In genomic region chr2:50535971-50536759, GRCh38 we compare ENCODE assay signal across 9 cellular contexts.
DNase-seq lines count a peak whose midpoint lies in the region; ATAC-seq and TF ChIP-seq lines count a peak whose summit lies in the region.
"Had no signal": no experiment of that assay in that cellular context is flagged by ENCODE, and none has a peak within 500 bp of the region (broad histone marks: within the 10 kb centered on the region; RNA-seq: fewer than 3 reads in every experiment).

No MANE protein-coding gene starts in this region.

- H3K27ac ChIP-seq in esophagus squamous epithelium, result no peak overlapping the region
- no peak overlapping the region for H3K27ac ChIP-seq in CD4-positive, alpha-beta memory T cell (ENCODE audit: low read depth, low read length)

- H3K27ac Mint-ChIP-seq in CD4-positive, alpha-beta memory T cell, result no peak overlapping the region

- intact Hi-C loops in esophagus squamous epithelium (cut with DNase I), result no loop called here
- intact Hi-C loops in CD4-positive, alpha-beta memory T cell (cut with micrococcal nuclease), result no loop called here

- peak overlapping the region; percentile 61 for H3K9ac ChIP-seq in endocrine pancreas (ENCODE audit: control insufficient read depth, insufficient read depth, low read length)

- H3K27me3 Mint-ChIP-seq in CD4-positive, alpha-beta memory T cell, result no peaks in the 10 kb centered on the region

- no peak for TF ChIP-seq POLR2A in esophagus squamous epithelium (IDR thresholded peaks at IDR 0.05)

- peak; percentile 51 for ATAC-seq in HG02571 (IDR thresholded peaks at IDR 0.05; ENCODE audit: unreplicated experiment)
- ATAC-seq in GM21529 (IDR thresholded peaks at IDR 0.05; ENCODE audit: unreplicated experiment), result no peak
- ATAC-seq: K562 had no signal

- WGBS in esophagus squamous epithelium, 2 donors, result 28 to 34% methylated on average over 11 of the region's 11 CpGs

- no peak overlapping the region for H3K4me3 Mint-ChIP-seq in CD4-positive, alpha-beta memory T cell

- peak; percentile 71 for TF ChIP-seq CTCF in retinal pigment epithelial cell (conservative IDR thresholded peaks at IDR 0.05; ENCODE audit: low read depth, low read length)
- peak in 3 of 6 experiments; percentile 49 to 73 (median 55) for TF ChIP-seq CTCF in esophagus squamous epithelium (IDR thresholded peaks at IDR 0.05)

- H3K4me3 ChIP-seq in endocrine pancreas (ENCODE audit: control insufficient read depth, insufficient read depth, low read length) (peak overlapping the region; percentile 76), retinal pigment epithelial cell (ENCODE audit: low read length) (no peak overlapping the region), esophagus squamous epithelium (no peak overlapping the region)
- no peak overlapping the region for H3K4me3 ChIP-seq in CD4-positive, alpha-beta memory T cell (ENCODE audit: low read length in 2 of 2)
- H3K4me3 ChIP-seq: K562 had no signal

- no peaks in the 10 kb centered on the region for H3K9me3 ChIP-seq in endocrine pancreas (ENCODE audit: control insufficient read depth, low read length)
- H3K9me3 ChIP-seq in esophagus squamous epithelium, result no peaks in the 10 kb centered on the region
- H3K9me3 ChIP-seq in CD4-positive, alpha-beta memory T cell (ENCODE audit: control insufficient read depth in 1 of 2, low read length in 2 of 2), result no peaks in the 10 kb centered on the region

- POLR2A ChIA-PET in CD4-positive, alpha-beta memory T cell (lab: Charles Lee; ENCODE audit: partially characterized antibody), result no interaction called here

- H3K27me3 ChIP-seq in endocrine pancreas (ENCODE audit: control insufficient read depth, insufficient read depth, low read length) (no peaks in the 10 kb centered on the region), esophagus squamous epithelium (no peaks in the 10 kb centered on the region)
- H3K27me3 ChIP-seq in CD4-positive, alpha-beta memory T cell (ENCODE audit: insufficient read depth, low read length), result no peaks in the 10 kb centered on the region

- peaks cover 0 to 2% (median 0%) of the 10 kb centered on the region in 8 donors for H3K9me3 Mint-ChIP-seq in CD4-positive, alpha-beta memory T cell

- H3K36me3 Mint-ChIP-seq in CD4-positive, alpha-beta memory T cell, result no peaks in the 10 kb centered on the region

- H3K4me1 ChIP-seq in endocrine pancreas (ENCODE audit: control insufficient read depth, insufficient read depth, low read length) (peaks cover 40% of the 10 kb centered on the region), esophagus squamous epithelium (no peaks in the 10 kb centered on the region)
- H3K4me1 ChIP-seq in CD4-positive, alpha-beta memory T cell (ENCODE audit: insufficient read depth, low read length), result no peaks in the 10 kb centered on the region

- H3K36me3 ChIP-seq in endocrine pancreas (ENCODE audit: control insufficient read depth, insufficient read depth, low read length) (no peaks in the 10 kb centered on the region), esophagus squamous epithelium (no peaks in the 10 kb centered on the region)
- H3K36me3 ChIP-seq in CD4-positive, alpha-beta memory T cell (ENCODE audit: insufficient read depth, low read length), result no peaks in the 10 kb centered on the region

- DNase-seq in EH (ENCODE audit: low read depth) (peak; percentile 7), NCI-H524 treated with DMSO at 0.1 percent for 48 hours (lab: John Stamatoyannopoulos, UW) (peak; percentile 86), retinal pigment epithelial cell (ENCODE audit: low read depth) (no peak), esophagus squamous epithelium (lab: John Stamatoyannopoulos, UW) (no peak)
- no peak for DNase-seq in CD4-positive, alpha-beta memory T cell

- CTCF ChIA-PET in CD4-positive, alpha-beta memory T cell (lab: Charles Lee; ENCODE audit: partially characterized antibody), result interaction anchor here (1.7 kb wide), 1 partner anchor 8 kb away, joined by 4 read pairs; no protein-coding TSS in a partner anchor

- no peaks in the 10 kb centered on the region for H3K4me1 Mint-ChIP-seq in CD4-positive, alpha-beta memory T cell

Comparison
In these comparisons a context has a peak if more than half of its experiments do, and no peak if none do; other contexts are left out.
1. DNase-seq: peak in EH (single experiment) and NCI-H524 treated with DMSO at 0.1 percent for 48 hours (single experiment); none in retinal pigment epithelial cell (single experiment), esophagus squamous epithelium (single experiment) and CD4-positive, alpha-beta memory T cell (0 of 5).